ENCODE assay signal across 7 cellular contexts in genomic region chr7:79452495-79453265, GRCh38. TPM values are rescaled to one million over a fixed set of nuclear protein-coding genes. Genes with fewer than 3 reads are reported as not detected.
A peak's percentile ranks its signal among the peaks of the same experiment; 100 is the strongest.
DNase-seq lines count a peak whose midpoint lies in the region; ATAC-seq and TF ChIP-seq lines count a peak whose summit lies in the region.

No MANE protein-coding gene starts in this region.

- no peak overlapping the region for H3K9ac ChIP-seq in Karpas-422 (ENCODE audit: low read length)

- H3K27me3 ChIP-seq in prostate gland (replicated peaks; ENCODE audit: insufficient read depth) (no peaks in the 10 kb centered on the region), Karpas-422 (ENCODE audit: low read length) (no peaks in the 10 kb centered on the region)

- no peak for TF ChIP-seq POLR2A in prostate gland (IDR thresholded peaks at IDR 0.05)

- no peaks in the 10 kb centered on the region for H3K79me2 ChIP-seq in Karpas-422 (ENCODE audit: low read length)

- H3K36me3 Mint-ChIP-seq in activated naive CD8-positive, alpha-beta T cell treated with anti-CD3 and anti-CD28 coated beads, Interleukin-2, amount 50 U/mL, for 24 hours (ENCODE audit: low read depth) = no peaks in the 10 kb centered on the region

- H3K9me3 Mint-ChIP-seq in activated naive CD8-positive, alpha-beta T cell treated with anti-CD3 and anti-CD28 coated beads, Interleukin-2, amount 50 U/mL, for 24 hours = no peaks in the 10 kb centered on the region

- H3K27me3 Mint-ChIP-seq in activated naive CD8-positive, alpha-beta T cell treated with anti-CD3 and anti-CD28 coated beads, Interleukin-2, amount 50 U/mL, for 24 hours = peaks cover 53% of the 10 kb centered on the region

- H3K4me3 Mint-ChIP-seq in activated naive CD8-positive, alpha-beta T cell treated with anti-CD3 and anti-CD28 coated beads, Interleukin-2, amount 50 U/mL, for 24 hours = peak overlapping the region; percentile 79

- TF ChIP-seq CTCF in prostate gland (IDR thresholded peaks at IDR 0.05) = no peak

- no peaks in the 10 kb centered on the region for H3K9me3 ChIP-seq in prostate gland
- peaks cover 19% of the 10 kb centered on the region for H3K9me3 ChIP-seq in Karpas-422 (ENCODE audit: low read length)

- no peak overlapping the region for H3K4me2 ChIP-seq in Karpas-422 (ENCODE audit: low read depth, low read length, poor library complexity, severe bottlenecking)

- H3K36me3 ChIP-seq in prostate gland (no peaks in the 10 kb centered on the region), Karpas-422 (ENCODE audit: insufficient read depth, low read length) (no peaks in the 10 kb centered on the region)

- H3K4me1 Mint-ChIP-seq in activated naive CD8-positive, alpha-beta T cell treated with anti-CD3 and anti-CD28 coated beads, Interleukin-2, amount 50 U/mL, for 24 hours = peaks cover 18% of the 10 kb centered on the region

- DNase-seq in HT1080 (ENCODE audit: low read depth) (peak; percentile 11), hepatic stellate cell (ENCODE audit: low spot score) (peak; percentile 40), prostate gland (ENCODE audit: low spot score) (peak; percentile 7), Karpas-422 (no peak)
- peak; percentile 1 for DNase-seq in activated naive CD8-positive, alpha-beta T cell treated with anti-CD3 and anti-CD28 coated beads, Interleukin-2, amount 50 U/mL, for 24 hours

- no peak overlapping the region for H3K27ac Mint-ChIP-seq in activated naive CD8-positive, alpha-beta T cell treated with anti-CD3 and anti-CD28 coated beads, Interleukin-2, amount 50 U/mL, for 24 hours

- H3K4me1 ChIP-seq in prostate gland (replicated peaks) (no peaks in the 10 kb centered on the region), Karpas-422 (ENCODE audit: low read length) (no peaks in the 10 kb centered on the region)

- H2AFZ ChIP-seq in Karpas-422 (ENCODE audit: low read length) = no peak overlapping the region

- no peaks in the 10 kb centered on the region for H3K9me2 ChIP-seq in Karpas-422 (replicated peaks; ENCODE audit: insufficient read depth, low read length)

- H3K27ac ChIP-seq in prostate gland = peak overlapping the region; percentile 89 to 90
- no peak overlapping the region for H3K27ac ChIP-seq in Karpas-422 (ENCODE audit: low read length)

- ATAC-seq in activated naive CD8-positive, alpha-beta T cell treated with anti-CD3 and anti-CD28 coated beads, Interleukin-2, amount 50 U/mL, for 24 hours = peak; percentile 17
- ATAC-seq in GM21360 (IDR thresholded peaks at IDR 0.05; ENCODE audit: unreplicated experiment) = no peak
- ATAC-seq in HG03045 (IDR thresholded peaks at IDR 0.05; ENCODE audit: unreplicated experiment) = no peak

- 2% methylated on average over 33 of the region's 37 CpGs for WGBS in prostate gland

- peak overlapping the region; percentile 52 to 58 for H3K4me3 ChIP-seq in prostate gland
- H3K4me3 ChIP-seq in Karpas-422 (ENCODE audit: low read length) = no peak overlapping the region

- H4K20me1 ChIP-seq in Karpas-422 (ENCODE audit: insufficient read depth, low read depth, low read length) = no peaks in the 10 kb centered on the region

- intact Hi-C loops in prostate gland (cut with DNase I) = loop anchor here (5.0 kb wide), 1 partner anchor 1430 kb away; no protein-coding TSS in a partner anchor

RNA-seq across cellular contexts. Expression of gene MAGI2, which starts 0.8 kb away (rescaled TPM):
- total RNA-seq in HT1080 (2014; rRNA removed; shearing (Covaris generic)) = 0.39 and 0.84 TPM in 2 replicates
- 0.67 and 0.73 TPM in 2 replicates for polyA plus RNA-seq in HT1080 (2015; cell fraction: cytosol; rRNA removed)
- polyA plus RNA-seq in HT1080 (2015; cell fraction: nucleus; rRNA removed) = 1.5 and 1.6 TPM in 2 replicates
- 10 to 100 TPM; 27.1 to 31.3 TPM for total RNA-seq in prostate gland
- 0.40 and 0.93 TPM in 2 replicates for total RNA-seq in Karpas-422 (2014; rRNA removed; shearing (Covaris generic); ENCODE audit: low replicate concordance)

Comparison
In these comparisons a context has a peak if more than half of its experiments do, and no peak if none do; other contexts are left out.
1. RNA of gene MAGI2, which starts 0.8 kb away (total RNA-seq): 27.1 to 31.3 TPM in prostate gland; 0.40 to 0.93 TPM in Karpas-422 and 0.39 to 0.84 TPM in HT1080; every median in the first group is over 10 times any median in the second.